Comparison of ENCODE assay signal across 9 cellular contexts in genomic region chr6:18388942-18389341, GRCh38. TPM values are rescaled to one million over a fixed set of nuclear protein-coding genes. Genes with fewer than 3 reads are reported as not detected.
DNase-seq lines count a peak whose midpoint lies in the region; ATAC-seq and TF ChIP-seq lines count a peak whose summit lies in the region.
"Had no signal": no experiment of that assay in that cellular context is flagged by ENCODE, and none has a peak within 500 bp of the region (broad histone marks: within the 10 kb centered on the region; RNA-seq: fewer than 3 reads in every experiment).

No MANE protein-coding gene starts in this region.

- no peaks in the 10 kb centered on the region for H3K9me3 Mint-ChIP-seq in osteocyte (ENCODE audit: unreplicated experiment)

- H2AFZ ChIP-seq in OCI-LY3 (ENCODE audit: low read depth, low read length) = no peak overlapping the region

- H3K4me2 ChIP-seq in BLaER1 (peak overlapping the region; percentile 91; the same call in 1 of the 2 replicates), OCI-LY3 (ENCODE audit: low read length) (peak overlapping the region; percentile 80)

- no peak overlapping the region for H3K4me3 ChIP-seq in BLaER1
- peak overlapping the region; percentile 99 for H3K4me3 ChIP-seq in OCI-LY3 (ENCODE audit: low read length)
- H3K4me3 ChIP-seq in esophagus muscularis mucosa = peak overlapping the region; percentile 53 to 73 (median 62)

- H3K36me3 Mint-ChIP-seq in osteocyte (ENCODE audit: unreplicated experiment) = no peaks in the 10 kb centered on the region

- intact Hi-C loops in esophagus muscularis mucosa (cut with DNase I) = loop anchor here (5.0 to 10.0 kb wide), 3 partner anchors 64 to 127 kb away; partner anchors contain the start of gene DEK

- peak overlapping the region; percentile 76 for H3K27ac Mint-ChIP-seq in osteocyte (ENCODE audit: unreplicated experiment)

- no peaks in the 10 kb centered on the region for H4K20me1 ChIP-seq in BLaER1
- peaks cover 31% of the 10 kb centered on the region for H4K20me1 ChIP-seq in OCI-LY3 (ENCODE audit: insufficient read depth, low read length)

- H3K27ac ChIP-seq in BLaER1 = no peak overlapping the region
- H3K27ac ChIP-seq in OCI-LY3 (ENCODE audit: low read length) = peak overlapping the region; percentile 82
- peak overlapping the region; percentile 55 to 75 (median 66) for H3K27ac ChIP-seq in esophagus muscularis mucosa (replicated peaks in 1 of 4)

- H3K9ac ChIP-seq in BLaER1 = no peak overlapping the region
- peak overlapping the region; percentile 98 for H3K9ac ChIP-seq in OCI-LY3 (ENCODE audit: low read length)

- 20% methylated on average over 1 of the region's 1 CpG for WGBS in esophagus muscularis mucosa

- peaks cover 61% of the 10 kb centered on the region for H3K4me1 Mint-ChIP-seq in osteocyte (ENCODE audit: unreplicated experiment)

- H3K9me3 ChIP-seq in BLaER1 (no peaks in the 10 kb centered on the region), OCI-LY3 (ENCODE audit: insufficient read depth, low read length) (no peaks in the 10 kb centered on the region), esophagus muscularis mucosa (no peaks in the 10 kb centered on the region)

- H3K36me3 ChIP-seq in BLaER1 = no peaks in the 10 kb centered on the region
- peaks cover 49% of the 10 kb centered on the region for H3K36me3 ChIP-seq in OCI-LY3 (replicated peaks; ENCODE audit: low read depth, low read length)
- no peaks in the 10 kb centered on the region for H3K36me3 ChIP-seq in esophagus muscularis mucosa

- DNase-seq in esophagus muscularis mucosa (ENCODE audit: extremely low spot score) (no peak), osteocyte (ENCODE audit: extremely low spot score, unreplicated experiment) (no peak), T-helper 2 cell (no peak), T-helper 1 cell (no peak)
- no peak for DNase-seq in central memory CD4-positive, alpha-beta T cell
- DNase-seq: activated CD4-positive, alpha-beta T cell treated with anti-CD3 and anti-CD28 coated beads for 1 hour had no signal

- H3K27me3 ChIP-seq in BLaER1 = peaks cover 31% of the 10 kb centered on the region
- no peaks in the 10 kb centered on the region for H3K27me3 ChIP-seq in OCI-LY3 (ENCODE audit: low read depth, low read length)
- no peaks in the 10 kb centered on the region for H3K27me3 ChIP-seq in esophagus muscularis mucosa

- peaks cover 28% of the 10 kb centered on the region for H3K4me1 ChIP-seq in BLaER1
- H3K4me1 ChIP-seq in OCI-LY3 (ENCODE audit: low read length) = peaks cover 39% of the 10 kb centered on the region
- peaks cover 19 to 45% (median 42%) of the 10 kb centered on the region in 4 donors for H3K4me1 ChIP-seq in esophagus muscularis mucosa

- H3K4me3 Mint-ChIP-seq in osteocyte (ENCODE audit: unreplicated experiment) = peak overlapping the region; percentile 87

- no peak for TF ChIP-seq CTCF in OCI-LY3 (IDR thresholded peaks at IDR 0.05; ENCODE audit: low read depth, low read length)
- TF ChIP-seq CTCF in esophagus muscularis mucosa (IDR thresholded peaks at IDR 0.05) = no peak
- TF ChIP-seq CTCF in osteocyte (IDR thresholded peaks at IDR 0.05) = no peak

- no peak for TF ChIP-seq POLR2A in esophagus muscularis mucosa (IDR thresholded peaks at IDR 0.05; ENCODE audit: low read depth)

- H3K27me3 Mint-ChIP-seq in osteocyte (ENCODE audit: unreplicated experiment) = no peaks in the 10 kb centered on the region

- TF ChIP-seq EP300 in esophagus muscularis mucosa (IDR thresholded peaks at IDR 0.05) = no peak

- no peak for ATAC-seq in GM21723 (IDR thresholded peaks at IDR 0.05; ENCODE audit: unreplicated experiment)

- H3K79me2 ChIP-seq in OCI-LY3 (ENCODE audit: low read length) = peaks cover 68% of the 10 kb centered on the region

RNA-seq across cellular contexts. Expression of gene RNF144B, which starts 1.8 kb away (rescaled TPM):
- total RNA-seq in esophagus muscularis mucosa (10 to 100 TPM in 3 of 4 donors, 1 to 10 TPM in 1; 6.6 to 20.0 (median 12.1) TPM), osteocyte (14.7 and 15.0 TPM in 2 replicates)
